Comparison of ENCODE assay signal across 9 cellular contexts in genomic region chr7:100515072-100515532, GRCh38. TPM values are rescaled to one million over a fixed set of nuclear protein-coding genes. Genes with fewer than 3 reads are reported as not detected.
DNase-seq lines count a peak whose midpoint lies in the region; ATAC-seq and TF ChIP-seq lines count a peak whose summit lies in the region.
"Had no signal": no experiment of that assay in that cellular context is flagged by ENCODE, and none has a peak within 500 bp of the region (broad histone marks: within the 10 kb centered on the region; RNA-seq: fewer than 3 reads in every experiment).

No MANE protein-coding gene starts in this region.

- peaks cover 19% of the 10 kb centered on the region for H3K4me1 Mint-ChIP-seq in HFFc6 (ENCODE audit: low read depth)
- peaks cover 17% of the 10 kb centered on the region for H3K4me1 Mint-ChIP-seq in brain
- 0 out of 2 replicates have a peak, but pooled peaks cover 2% of the 10 kb centered on the region for H3K4me1 Mint-ChIP-seq in WTC11

- DNase-seq in HFFc6 = peak; percentile 48
- DNase-seq in pulmonary artery endothelial cell (ENCODE audit: low read depth, low spot score) = peak; percentile 24
- no peak for DNase-seq in head of caudate nucleus
- DNase-seq in WTC11 (ENCODE audit: low spot score) = no peak
- DNase-seq: glutamatergic neuron; MM.1S; stimulated activated CD8-positive, alpha-beta memory T cell treated with anti-CD3 and anti-CD28 coated beads, Interleukin-4, amount 100 ng/mL, for 48 hours had no signal

- ATAC-seq in GM19324 (IDR thresholded peaks at IDR 0.05; ENCODE audit: low FRiP score, unreplicated experiment) = no peak
- no peak for ATAC-seq in WTC11

- POLR2A ChIA-PET in WTC11 (lab: Charles Lee) = no interaction called here

- CTCF ChIA-PET in WTC11 (lab: Charles Lee) = interaction anchor here (1.1 kb wide), 1 partner anchor 45 kb away, joined by 3 read pairs; no protein-coding TSS in a partner anchor

- H3K4me3 Mint-ChIP-seq in HFFc6 (peak overlapping the region; percentile 49), brain (peak overlapping the region in 2 of 5 experiments; percentile 10 to 24), WTC11 (no peak overlapping the region)

- no peak for TF ChIP-seq CTCF in HFFc6 (IDR thresholded peaks at IDR 0.05)
- no peak for TF ChIP-seq CTCF in brain (conservative IDR thresholded peaks at IDR 0.05)
- no peak for TF ChIP-seq CTCF in WTC11 (IDR thresholded peaks at IDR 0.05)

- no peaks in the 10 kb centered on the region for H3K9me3 Mint-ChIP-seq in HFFc6
- H3K9me3 Mint-ChIP-seq in brain = no peaks in the 10 kb centered on the region
- no peaks in the 10 kb centered on the region for H3K9me3 Mint-ChIP-seq in WTC11

- intact Hi-C loops in head of caudate nucleus (cut with DNase I) = no loop called here

- H3K27ac Mint-ChIP-seq in HFFc6 = peak overlapping the region; percentile 47
- H3K27ac Mint-ChIP-seq in brain = peak overlapping the region in 4 of 5 experiments; percentile 64 to 78 (median 74)
- no peak overlapping the region for H3K27ac Mint-ChIP-seq in WTC11

- no peaks in the 10 kb centered on the region for H3K36me3 Mint-ChIP-seq in HFFc6 (ENCODE audit: low read depth)
- H3K36me3 Mint-ChIP-seq in brain = no peaks in the 10 kb centered on the region
- H3K36me3 Mint-ChIP-seq in WTC11 = no peaks in the 10 kb centered on the region

- H3K27me3 Mint-ChIP-seq in HFFc6 (ENCODE audit: insufficient read depth) = peaks cover 5% of the 10 kb centered on the region
- H3K27me3 Mint-ChIP-seq in brain = no peaks in the 10 kb centered on the region
- no peaks in the 10 kb centered on the region; the same call in 1 of the 2 replicates for H3K27me3 Mint-ChIP-seq in WTC11 (ENCODE audit: low read depth)

TF ChIP-seq in WTC11, 78 proteins besides CTCF, POLR2A, EP300 and RAD21:
- TF ChIP-seq PREB (CRISPR knock-in tag; IDR thresholded peaks at IDR 0.05; ENCODE audit: borderline replicate concordance) = no peak
- TF ChIP-seq RORB (CRISPR knock-in tag; IDR thresholded peaks at IDR 0.05) = no peak
- TF ChIP-seq FOXJ3 (CRISPR knock-in tag; IDR thresholded peaks at IDR 0.05; ENCODE audit: borderline replicate concordance) = no peak
- no peak for TF ChIP-seq MXD4 (CRISPR knock-in tag; IDR thresholded peaks at IDR 0.05; ENCODE audit: borderline replicate concordance)
- no peak for TF ChIP-seq ATF2 (CRISPR knock-in tag; IDR thresholded peaks at IDR 0.05; ENCODE audit: borderline replicate concordance, low read depth)
- TF ChIP-seq ELF4 (CRISPR knock-in tag; IDR thresholded peaks at IDR 0.05; ENCODE audit: low read depth) = no peak
- TF ChIP-seq EMX1 (CRISPR knock-in tag; IDR thresholded peaks at IDR 0.05) = no peak
- no peak for TF ChIP-seq ATF3 (CRISPR knock-in tag; conservative IDR thresholded peaks at IDR 0.05)
- no peak for TF ChIP-seq TCF7 (CRISPR knock-in tag; IDR thresholded peaks at IDR 0.05; ENCODE audit: low read depth)
- no peak for TF ChIP-seq AR (CRISPR knock-in tag; IDR thresholded peaks at IDR 0.05)
- no peak for TF ChIP-seq GABPB1 (CRISPR knock-in tag; IDR thresholded peaks at IDR 0.05)
- TF ChIP-seq MAX (CRISPR knock-in tag; IDR thresholded peaks at IDR 0.05) = no peak
- no peak for TF ChIP-seq CREB1 (CRISPR knock-in tag; IDR thresholded peaks at IDR 0.05)
- no peak for TF ChIP-seq JAZF1 (CRISPR knock-in tag; IDR thresholded peaks at IDR 0.05)
- TF ChIP-seq JUN (CRISPR knock-in tag; IDR thresholded peaks at IDR 0.05) = no peak
- no peak for TF ChIP-seq PRRX2 (CRISPR knock-in tag; IDR thresholded peaks at IDR 0.05)

RNA-seq across cellular contexts. Expression of gene AGFG2, which starts 23.9 kb away (rescaled TPM):
- total RNA-seq in HFFc6 (2021; fragmentation: NEBNext Ultra II Directional; extraction: Animal tissue kit (Norgen Biotek cat#: 25700)) = 10 to 100 TPM; 14.4 to 21.4 (median 18.9) TPM
- 44.8 TPM for polyA plus RNA-seq in brain (ENCODE audit: insufficient read depth, low read depth, low replicate concordance)
- total RNA-seq in pulmonary artery endothelial cell (27.1 and 36.5 TPM in 2 replicates), WTC11 (2021) (6.4 to 7.4 TPM (median 7.4 TPM) in 3 replicates)

RNA-seq across cellular contexts. Expression of gene NYAP1, which starts 31.4 kb away (rescaled TPM):
- under 1 TPM; 0.50 to 0.99 (median 0.86) TPM for total RNA-seq in HFFc6 (2021; fragmentation: NEBNext Ultra II Directional; extraction: Animal tissue kit (Norgen Biotek cat#: 25700))
- 20.8 TPM for polyA plus RNA-seq in brain (ENCODE audit: insufficient read depth, low read depth, low replicate concordance)
- total RNA-seq in pulmonary artery endothelial cell (2.0 and 4.2 TPM in 2 replicates), WTC11 (2021) (6.2 to 7.6 TPM (median 6.7 TPM) in 3 replicates)

RNA-seq across cellular contexts. Expression of gene TSC22D4, which starts 36.1 kb away (rescaled TPM):
- total RNA-seq in HFFc6 (2021; fragmentation: NEBNext Ultra II Directional; extraction: Animal tissue kit (Norgen Biotek cat#: 25700)) = 10 to 100 TPM; 50.6 to 54.5 (median 51.7) TPM
- 383 TPM for polyA plus RNA-seq in brain (ENCODE audit: insufficient read depth, low read depth, low replicate concordance)
- 31.1 and 35.0 TPM in 2 replicates for total RNA-seq in pulmonary artery endothelial cell
- total RNA-seq in WTC11 (2021) = 27.5 to 34.5 TPM (median 29.7 TPM) in 3 replicates

RNA-seq across cellular contexts. Expression of gene SPACDR, which starts 51.0 kb away (rescaled TPM):
- 1 to 10 TPM in 3 of 6 experiments, under 1 TPM in 3; 0.66 to 1.6 (median 1.0) TPM for total RNA-seq in HFFc6 (2021; fragmentation: NEBNext Ultra II Directional; extraction: Animal tissue kit (Norgen Biotek cat#: 25700))
- polyA plus RNA-seq in brain (ENCODE audit: insufficient read depth, low read depth, low replicate concordance) = 1.6 TPM
- 1.2 TPM in 2 replicates for total RNA-seq in pulmonary artery endothelial cell
- total RNA-seq in WTC11 (2021) = 0.33 to 0.48 TPM (median 0.39 TPM) in 3 replicates

RNA-seq across cellular contexts. Expression of gene SAP25, which starts 58.6 kb away (rescaled TPM):
- total RNA-seq in HFFc6 (2021; fragmentation: NEBNext Ultra II Directional; extraction: Animal tissue kit (Norgen Biotek cat#: 25700)) = under 1 TPM in 3 of 6 experiments, not detected in 3; 0.40 to 0.87 (median 0.55) TPM
- 0.81 TPM for polyA plus RNA-seq in brain (ENCODE audit: insufficient read depth, low read depth, low replicate concordance)
- 0.11 TPM in 1 of 2 replicates, not detected in the other for total RNA-seq in pulmonary artery endothelial cell
- 9.3 to 11.7 TPM (median 9.7 TPM) in 3 replicates for total RNA-seq in WTC11 (2021)

Comparison
In these comparisons a context has a peak if more than half of its experiments do, and no peak if none do; other contexts are left out.
1. DNase-seq: peak in HFFc6 (single experiment) and pulmonary artery endothelial cell (single experiment); none in head of caudate nucleus (0 of 42) and WTC11 (single experiment).